ENCODE assay signal across 18 cellular contexts in the genomic region with DNA sequence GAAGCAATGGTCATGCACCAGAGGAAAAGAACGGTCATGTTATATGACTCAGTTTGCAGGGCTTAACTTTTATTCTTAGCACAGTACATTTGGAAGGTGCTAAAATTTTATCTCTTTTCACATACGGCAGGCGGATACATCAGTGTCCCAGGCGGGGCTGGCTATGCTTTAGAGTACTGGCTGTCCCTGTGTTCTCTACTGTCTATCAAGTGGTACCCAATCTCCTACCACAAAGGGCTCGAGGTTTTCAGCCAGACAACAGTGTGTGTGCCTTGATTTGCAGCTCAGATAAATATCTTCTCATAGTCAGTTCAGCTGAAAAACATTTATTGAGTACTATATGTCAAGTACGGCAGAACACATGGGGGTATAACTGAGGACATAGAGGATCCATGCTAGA.
DNase-seq lines count a peak whose midpoint lies in the region; ATAC-seq, FAIRE-seq and TF ChIP-seq lines count a peak whose summit lies in the region.
"Had no signal": no experiment of that assay in that cellular context is flagged by ENCODE, and none has a peak within 500 bp of the region (broad histone marks: within the 10 kb centered on the region; RNA-seq: fewer than 3 reads in every experiment).

No MANE protein-coding gene starts in this region.

- H3K4me1 Mint-ChIP-seq in CD8-positive, alpha-beta memory T cell, result peaks cover 19 to 25% (median 24%) of the 10 kb centered on the region in 3 donors
- H3K4me1 Mint-ChIP-seq in central memory CD8-positive, alpha-beta T cell, result peaks cover 27% of the 10 kb centered on the region
- H3K4me1 Mint-ChIP-seq in HFFc6 (ENCODE audit: low read depth), result peaks cover 11% of the 10 kb centered on the region

- ATAC-seq in central memory CD8-positive, alpha-beta T cell (replicated peaks; ENCODE audit: extremely low read depth, poor library complexity, severe bottlenecking), result peak; percentile 46
- ATAC-seq: PC-3 had no signal

- CTCF ChIA-PET in CD8-positive, alpha-beta memory T cell (lab: Charles Lee), result no interaction called here
- CTCF ChIA-PET in HEK293T (lab: Yijun Ruan, JAX), result no interaction called here

- no peak overlapping the region for H3K4me3 ChIP-seq in CD8-positive, alpha-beta memory T cell (ENCODE audit: low read length)
- H3K4me3 ChIP-seq in small intestine (ENCODE audit: low read depth in 1 of 2, low read length in 2 of 2), result no peak overlapping the region
- H3K4me3 ChIP-seq in WERI-Rb-1 (ENCODE audit: low read depth, low read length), result no peak overlapping the region
- H3K4me3 ChIP-seq: HAP-1, SJSA1 had no signal

- H3K27ac Mint-ChIP-seq in CD8-positive, alpha-beta memory T cell, result peak overlapping the region in 5 of 8 donors; percentile 23 to 73 (median 66)
- H3K27ac Mint-ChIP-seq in central memory CD8-positive, alpha-beta T cell (ENCODE audit: low read depth), result no peak overlapping the region
- no peak overlapping the region for H3K27ac Mint-ChIP-seq in HFFc6

- POLR2A ChIA-PET in CD8-positive, alpha-beta memory T cell (lab: Charles Lee), result no interaction called here
- POLR2A ChIA-PET in HEK293T (lab: Yijun Ruan, JAX), result no interaction called here

- H3K4me3 Mint-ChIP-seq in CD8-positive, alpha-beta memory T cell, result peak overlapping the region in 4 of 7 donors; percentile 9 to 71 (median 18)
- H3K4me3 Mint-ChIP-seq in central memory CD8-positive, alpha-beta T cell, result no peak overlapping the region
- H3K4me3 Mint-ChIP-seq in HFFc6, result no peak overlapping the region

- FAIRE-seq in small intestine (lab: Jason Lieb, UNC), result no peak

- WGBS in small intestine, 3 donors, result 79 to 83% (median 82%) methylated on average over 6 of the region's 6 CpGs

- peaks cover 0 to 9% (median 0%) of the 10 kb centered on the region in 3 donors for H3K36me3 Mint-ChIP-seq in CD8-positive, alpha-beta memory T cell
- peaks cover 2% of the 10 kb centered on the region for H3K36me3 Mint-ChIP-seq in central memory CD8-positive, alpha-beta T cell (ENCODE audit: insufficient read depth)
- H3K36me3 Mint-ChIP-seq in HFFc6 (ENCODE audit: low read depth), result no peaks in the 10 kb centered on the region
- H3K36me3 Mint-ChIP-seq: CD4-positive, alpha-beta memory T cell had no signal

- no peaks in the 10 kb centered on the region for H3K36me3 ChIP-seq in CD8-positive, alpha-beta memory T cell (ENCODE audit: insufficient read depth, low read length)
- H3K36me3 ChIP-seq in small intestine (ENCODE audit: control insufficient read depth in 2 of 2, insufficient read depth in 2 of 2, low read length in 2 of 2), result no peaks in the 10 kb centered on the region
- H3K36me3 ChIP-seq in WERI-Rb-1, result no peaks in the 10 kb centered on the region
- H3K36me3 ChIP-seq: HAP-1, SJSA1 had no signal

- peak in 2 of 5 donors; percentile 30 to 49 for DNase-seq in CD8-positive, alpha-beta memory T cell
- DNase-seq in HEK293T (ENCODE audit: extremely low spot score) (peak; percentile 2), small intestine (peak; percentile 55), HFFc6 (no peak), erythroblast (lab: John Stamatoyannopoulos, UW) (no peak), WERI-Rb-1 (no peak)
- no peak for DNase-seq in central memory CD8-positive, alpha-beta T cell (ENCODE audit: low spot score in 2 of 2)
- DNase-seq: AML-193; CD4-positive, alpha-beta memory T cell; NCI-H1436; NCI-H2029; NCI-H2171; NCI-H446; NCI-H69; NK-92 treated with Interleukin-12 subunit alpha and Interleukin-12 subunit beta, amount 100 ng/mL, for 24 hours; PC-3 had no signal

- H3K9me3 ChIP-seq in CD8-positive, alpha-beta memory T cell (ENCODE audit: low read length), result no peaks in the 10 kb centered on the region
- H3K9me3 ChIP-seq in small intestine (ENCODE audit: control insufficient read depth, low read depth) (no peaks in the 10 kb centered on the region), WERI-Rb-1 (ENCODE audit: severe bottlenecking) (no peaks in the 10 kb centered on the region)
- H3K9me3 ChIP-seq: HAP-1, SJSA1 had no signal

- peaks cover 5 to 6% of the 10 kb centered on the region in 2 donors for H3K27me3 Mint-ChIP-seq in CD8-positive, alpha-beta memory T cell
- peaks cover 14% of the 10 kb centered on the region for H3K27me3 Mint-ChIP-seq in central memory CD8-positive, alpha-beta T cell
- peaks cover 2% of the 10 kb centered on the region for H3K27me3 Mint-ChIP-seq in HFFc6 (ENCODE audit: insufficient read depth)

- peaks cover 0 to 4% (median 0%) of the 10 kb centered on the region in 5 donors for H3K9me3 Mint-ChIP-seq in CD8-positive, alpha-beta memory T cell
- no peaks in the 10 kb centered on the region for H3K9me3 Mint-ChIP-seq in central memory CD8-positive, alpha-beta T cell
- H3K9me3 Mint-ChIP-seq in HFFc6, result peaks cover 3% of the 10 kb centered on the region; the same call in 1 of the 2 replicates

- no peak overlapping the region for H3K27ac ChIP-seq in CD8-positive, alpha-beta memory T cell (ENCODE audit: low read depth, low read length)
- H3K27ac ChIP-seq in small intestine (ENCODE audit: low read depth in 1 of 2, low read length in 1 of 2), result peak overlapping the region in 1 of 2 donors; percentile 11
- no peak overlapping the region for H3K27ac ChIP-seq in WERI-Rb-1
- H3K27ac ChIP-seq: SJSA1 had no signal

- TF ChIP-seq CTCF in HFFc6 (IDR thresholded peaks at IDR 0.05) (no peak), WERI-Rb-1 (IDR thresholded peaks at IDR 0.05; ENCODE audit: low read depth, low read length) (no peak)

- no peaks in the 10 kb centered on the region for H3K4me1 ChIP-seq in CD8-positive, alpha-beta memory T cell (ENCODE audit: insufficient read depth, low read length)
- peaks cover 0 to 2% of the 10 kb centered on the region in 2 donors for H3K4me1 ChIP-seq in small intestine (ENCODE audit: control insufficient read depth in 2 of 2, insufficient read depth in 1 of 2, low read depth in 1 of 2, low read length in 1 of 2)
- H3K4me1 ChIP-seq: HAP-1, SJSA1 had no signal

- no peaks in the 10 kb centered on the region for H3K27me3 ChIP-seq in CD8-positive, alpha-beta memory T cell (ENCODE audit: insufficient read depth, low read length, poor library complexity, severe bottlenecking)
- H3K27me3 ChIP-seq in small intestine (ENCODE audit: control insufficient read depth in 2 of 2, insufficient read depth in 2 of 2, low read length in 2 of 2) (no peaks in the 10 kb centered on the region), WERI-Rb-1 (ENCODE audit: insufficient read depth, low read depth, severe bottlenecking) (no peaks in the 10 kb centered on the region)

- no peak for TF ChIP-seq POLR2A in erythroblast (IDR thresholded peaks at IDR 0.05; ENCODE audit: low read length)

TF ChIP-seq in HEK293T, 16 proteins besides CTCF, POLR2A, EP300 and RAD21:
- TF ChIP-seq L3MBTL2 (conservative IDR thresholded peaks at IDR 0.05) (no peak), SUZ12 (IDR thresholded peaks at IDR 0.05) (no peak), CTBP1 (IDR thresholded peaks at IDR 0.05; ENCODE audit: borderline replicate concordance) (no peak), LEF1 (IDR thresholded peaks at IDR 0.05; ENCODE audit: borderline replicate concordance) (no peak), BHLHE40 (IDR thresholded peaks at IDR 0.05; ENCODE audit: borderline replicate concordance) (no peak), NFRKB (IDR thresholded peaks at IDR 0.05) (no peak), FOXM1 (IDR thresholded peaks at IDR 0.05; ENCODE audit: borderline replicate concordance) (no peak), ZNF384 (IDR thresholded peaks at IDR 0.05) (no peak), FOXK2 (IDR thresholded peaks at IDR 0.05) (no peak), SP1 (IDR thresholded peaks at IDR 0.05) (no peak), FOXA1 (IDR thresholded peaks at IDR 0.05) (no peak), ELF4 (IDR thresholded peaks at IDR 0.05) (no peak), ARNT (IDR thresholded peaks at IDR 0.05) (no peak), PKNOX1 (IDR thresholded peaks at IDR 0.05) (no peak), HDGF (IDR thresholded peaks at IDR 0.05; ENCODE audit: borderline replicate concordance) (no peak)
TF ChIP-seq in HEK293T: peak in this region for 0.

Comparison
In these comparisons a context has a peak if more than half of its experiments do, and no peak if none do; other contexts are left out.
1. DNase-seq: peak in HEK293T (single experiment) and small intestine (single experiment); none in central memory CD8-positive, alpha-beta T cell (0 of 2), HFFc6 (single experiment), erythroblast (0 of 2) and WERI-Rb-1 (single experiment).
2. H3K27ac Mint-ChIP-seq: peak in CD8-positive, alpha-beta memory T cell (5 of 8); none in central memory CD8-positive, alpha-beta T cell (single experiment) and HFFc6 (single experiment).
3. H3K4me3 Mint-ChIP-seq: peak in CD8-positive, alpha-beta memory T cell (4 of 7); none in central memory CD8-positive, alpha-beta T cell (single experiment) and HFFc6 (single experiment).